1 cellular context compared by ENCODE assay signal in genomic region chr3:163056874-163057497, GRCh38.
TF ChIP-seq lines count a peak whose summit lies in the region.

No MANE protein-coding gene starts in this region.

TF ChIP-seq in K562, 482 proteins besides CTCF, POLR2A, EP300 and RAD21 (continued from another document):
- TF ChIP-seq NFE2 (IDR thresholded peaks at IDR 0.05; ENCODE audit: low read depth) = no peak
- TF ChIP-seq, protein P1, sequence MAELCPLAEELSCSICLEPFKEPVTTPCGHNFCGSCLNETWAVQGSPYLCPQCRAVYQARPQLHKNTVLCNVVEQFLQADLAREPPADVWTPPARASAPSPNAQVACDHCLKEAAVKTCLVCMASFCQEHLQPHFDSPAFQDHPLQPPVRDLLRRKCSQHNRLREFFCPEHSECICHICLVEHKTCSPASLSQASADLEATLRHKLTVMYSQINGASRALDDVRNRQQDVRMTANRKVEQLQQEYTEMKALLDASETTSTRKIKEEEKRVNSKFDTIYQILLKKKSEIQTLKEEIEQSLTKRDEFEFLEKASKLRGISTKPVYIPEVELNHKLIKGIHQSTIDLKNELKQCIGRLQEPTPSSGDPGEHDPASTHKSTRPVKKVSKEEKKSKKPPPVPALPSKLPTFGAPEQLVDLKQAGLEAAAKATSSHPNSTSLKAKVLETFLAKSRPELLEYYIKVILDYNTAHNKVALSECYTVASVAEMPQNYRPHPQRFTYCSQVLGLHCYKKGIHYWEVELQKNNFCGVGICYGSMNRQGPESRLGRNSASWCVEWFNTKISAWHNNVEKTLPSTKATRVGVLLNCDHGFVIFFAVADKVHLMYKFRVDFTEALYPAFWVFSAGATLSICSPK (IDR thresholded peaks at IDR 0.05; ENCODE audit: borderline replicate concordance) = no peak
- no peak for TF ChIP-seq HSF4 (CRISPR knock-in tag; IDR thresholded peaks at IDR 0.05; ENCODE audit: borderline replicate concordance)
- TF ChIP-seq RHOXF2B (CRISPR knock-in tag; conservative IDR thresholded peaks at IDR 0.05) = no peak
- no peak for TF ChIP-seq BRD4 (IDR thresholded peaks at IDR 0.05)
